In the genomic region with DNA sequence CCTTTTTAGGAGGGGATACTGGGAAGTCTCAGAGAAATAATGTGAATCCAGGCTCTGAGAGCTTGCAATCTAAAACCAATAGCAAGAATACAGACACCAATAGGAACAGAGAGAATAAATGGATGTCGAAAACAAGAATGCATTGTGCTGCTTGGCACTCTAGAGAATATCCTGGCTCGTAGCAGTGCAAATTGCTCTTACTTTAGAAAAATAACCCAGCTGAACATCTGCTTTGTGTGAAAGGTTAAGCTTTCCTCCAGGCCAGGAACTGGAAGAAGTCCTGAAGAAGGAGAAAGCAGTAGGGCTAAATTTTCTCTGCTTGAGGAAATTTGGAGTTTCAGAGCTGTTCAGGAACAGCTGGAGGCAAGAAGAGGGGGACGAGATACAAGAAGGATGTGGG, we compare ENCODE assay signal across 14 cellular contexts.
"Had no signal": no experiment of that assay in that cellular context is flagged by ENCODE, and none has a peak within 500 bp of the region (broad histone marks: within the 10 kb centered on the region; RNA-seq: fewer than 3 reads in every experiment).

No MANE protein-coding gene starts in this region.

- H3K27me3 ChIP-seq: adrenal gland, breast epithelium, esophagus squamous epithelium, sigmoid colon, spleen had no signal

- H3K4me1 ChIP-seq: adrenal gland, breast epithelium, sigmoid colon, spleen had no signal

- H3K27ac ChIP-seq: adrenal gland, breast epithelium, esophagus squamous epithelium, sigmoid colon, spleen had no signal

- H3K9me3 ChIP-seq: adrenal gland, sigmoid colon had no signal

- DNase-seq: activated CD4-positive, alpha-beta T cell treated with anti-CD3 and anti-CD28 coated beads, Interleukin-2, amount 50 U/mL, for 4 hours; activated gamma-delta T cell; activated T-cell treated with anti-CD3 and anti-CD28 coated beads, Interleukin-2, amount 50 U/mL, for 72 hours; adrenal gland; effector memory CD4-positive, alpha-beta T cell; esophagus squamous epithelium; sigmoid colon; spleen; stimulated activated CD4-positive, alpha-beta T cell treated with anti-CD3 and anti-CD28 coated beads, Interleukin-4, amount 100 ng/mL, for 4 hours; stimulated activated naive B cell treated with anti-CD40 and anti-IgM and Interleukin-4, amounts not matched to agents 10 μg/mL and 1 μg/mL and 100 μg/mL, for 72 hours; SW 1271; T-helper 2 cell had no signal

- H3K36me3 ChIP-seq: adrenal gland, breast epithelium, esophagus squamous epithelium, sigmoid colon, spleen had no signal

- ATAC-seq: activated T-cell treated with anti-CD3 and anti-CD28 coated beads, Interleukin-2, amount 50 U/mL, for 72 hours; natural killer cell treated with Interleukin-12 subunit alpha and Interleukin-12 subunit beta and Interleukin-15 and Interleukin-18, amount 100 ng/mL, for 72 hours; stimulated activated naive B cell treated with anti-CD40 and anti-IgM and Interleukin-4, amounts not matched to agents 10 μg/mL and 1 μg/mL and 100 μg/mL, for 72 hours had no signal

- H3K4me3 ChIP-seq: adrenal gland, breast epithelium, esophagus squamous epithelium, sigmoid colon, spleen had no signal
